Comparison of ENCODE assay signal across 1 cellular context in the genomic region with DNA sequence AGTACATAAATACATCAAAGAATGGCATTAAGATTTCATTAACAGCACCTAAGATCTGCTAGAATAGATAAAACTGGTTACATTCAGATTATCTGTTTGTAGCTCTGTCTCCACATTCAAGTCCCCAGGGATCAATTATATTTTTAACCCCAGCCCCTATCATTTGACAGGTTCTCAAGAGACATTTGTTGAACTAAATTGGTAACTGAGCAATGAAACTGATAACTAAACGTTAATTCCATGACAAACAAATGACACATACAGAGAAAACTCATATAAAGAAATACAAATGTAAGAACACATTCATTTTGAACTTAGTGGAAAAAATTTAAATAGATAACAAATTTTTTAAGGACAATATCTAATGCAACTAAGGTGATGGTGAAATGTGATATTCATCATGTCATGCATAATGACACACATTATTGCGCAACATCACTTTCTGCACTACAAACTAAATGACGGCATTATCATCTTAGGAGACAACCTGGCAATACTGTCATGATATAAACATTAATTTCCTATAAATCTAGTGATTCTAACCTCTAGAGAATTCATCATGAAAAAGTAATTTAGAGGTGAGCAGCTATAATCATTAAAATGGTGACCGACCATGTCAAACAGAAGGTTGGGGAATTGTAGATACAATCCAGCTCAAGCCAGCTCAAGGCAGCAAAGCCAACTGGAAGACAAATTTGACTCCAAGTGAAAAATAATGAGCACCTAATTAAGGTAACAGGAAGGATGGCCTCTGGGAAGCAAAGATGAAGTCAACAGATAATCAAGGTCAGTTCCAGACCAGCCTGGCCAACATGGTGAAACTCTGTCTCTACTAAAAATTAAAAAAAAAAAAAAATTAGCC.
TF ChIP-seq lines count a peak whose summit lies in the region.

No MANE protein-coding gene starts in this region.

TF ChIP-seq in HCT116, 20 proteins besides CTCF, POLR2A, EP300 and RAD21 (continued from another document):
- TF ChIP-seq ZBTB33 (IDR thresholded peaks at IDR 0.05; ENCODE audit: extremely low read depth, insufficient replicate concordance, low read length) (no peak), CEBPB (IDR thresholded peaks at IDR 0.05; ENCODE audit: low read depth) (peak; percentile 70), POLR2AphosphoS5 (IDR thresholded peaks at IDR 0.05; ENCODE audit: low read depth, low read length) (no peak), ZNF274 (IDR thresholded peaks at IDR 0.05; ENCODE audit: low read depth, low read length) (no peak), SP1 (IDR thresholded peaks at IDR 0.05; ENCODE audit: low read depth) (no peak), JUND (IDR thresholded peaks at IDR 0.05) (no peak), SRF (IDR thresholded peaks at IDR 0.05; ENCODE audit: low read depth) (no peak)
- TF ChIP-seq, protein P1, sequence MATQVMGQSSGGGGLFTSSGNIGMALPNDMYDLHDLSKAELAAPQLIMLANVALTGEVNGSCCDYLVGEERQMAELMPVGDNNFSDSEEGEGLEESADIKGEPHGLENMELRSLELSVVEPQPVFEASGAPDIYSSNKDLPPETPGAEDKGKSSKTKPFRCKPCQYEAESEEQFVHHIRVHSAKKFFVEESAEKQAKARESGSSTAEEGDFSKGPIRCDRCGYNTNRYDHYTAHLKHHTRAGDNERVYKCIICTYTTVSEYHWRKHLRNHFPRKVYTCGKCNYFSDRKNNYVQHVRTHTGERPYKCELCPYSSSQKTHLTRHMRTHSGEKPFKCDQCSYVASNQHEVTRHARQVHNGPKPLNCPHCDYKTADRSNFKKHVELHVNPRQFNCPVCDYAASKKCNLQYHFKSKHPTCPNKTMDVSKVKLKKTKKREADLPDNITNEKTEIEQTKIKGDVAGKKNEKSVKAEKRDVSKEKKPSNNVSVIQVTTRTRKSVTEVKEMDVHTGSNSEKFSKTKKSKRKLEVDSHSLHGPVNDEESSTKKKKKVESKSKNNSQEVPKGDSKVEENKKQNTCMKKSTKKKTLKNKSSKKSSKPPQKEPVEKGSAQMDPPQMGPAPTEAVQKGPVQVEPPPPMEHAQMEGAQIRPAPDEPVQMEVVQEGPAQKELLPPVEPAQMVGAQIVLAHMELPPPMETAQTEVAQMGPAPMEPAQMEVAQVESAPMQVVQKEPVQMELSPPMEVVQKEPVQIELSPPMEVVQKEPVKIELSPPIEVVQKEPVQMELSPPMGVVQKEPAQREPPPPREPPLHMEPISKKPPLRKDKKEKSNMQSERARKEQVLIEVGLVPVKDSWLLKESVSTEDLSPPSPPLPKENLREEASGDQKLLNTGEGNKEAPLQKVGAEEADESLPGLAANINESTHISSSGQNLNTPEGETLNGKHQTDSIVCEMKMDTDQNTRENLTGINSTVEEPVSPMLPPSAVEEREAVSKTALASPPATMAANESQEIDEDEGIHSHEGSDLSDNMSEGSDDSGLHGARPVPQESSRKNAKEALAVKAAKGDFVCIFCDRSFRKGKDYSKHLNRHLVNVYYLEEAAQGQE (IDR thresholded peaks at IDR 0.05; ENCODE audit: low read depth): no peak
